9 cellular contexts compared by ENCODE assay signal in genomic region chrX:7586126-7586525, GRCh38.
DNase-seq lines count a peak whose midpoint lies in the region; ATAC-seq and TF ChIP-seq lines count a peak whose summit lies in the region.
"Had no signal": no experiment of that assay in that cellular context is flagged by ENCODE, and none has a peak within 500 bp of the region (broad histone marks: within the 10 kb centered on the region; RNA-seq: fewer than 3 reads in every experiment).

No MANE protein-coding gene starts in this region.

- no peak overlapping the region for H3K4me3 ChIP-seq in mesenchymal stem cell (ENCODE audit: insufficient read depth in 1 of 2, low read depth in 1 of 2, low read length in 2 of 2)
- no peak overlapping the region for H3K4me3 ChIP-seq in uterus

- H3K36me3 ChIP-seq in mesenchymal stem cell (ENCODE audit: control insufficient read depth in 1 of 2, insufficient read depth in 2 of 2, low read depth in 1 of 2, low read length in 2 of 2) (no peaks in the 10 kb centered on the region), uterus (no peaks in the 10 kb centered on the region)

- no peak overlapping the region for H2BK15ac ChIP-seq in mesenchymal stem cell (ENCODE audit: low read depth, poor library complexity, severe bottlenecking)

- DNase-seq in NCI-H187 treated with DMSO at 0.1 percent for 48 hours (lab: John Stamatoyannopoulos, UW), result peak; percentile 6
- DNase-seq in NCI-H187 (lab: John Stamatoyannopoulos, UW), result no peak
- peak; percentile 7 for DNase-seq in amniotic epithelial cell (ENCODE audit: low read depth)
- DNase-seq in mesenchymal stem cell, result peak; percentile 9
- DNase-seq in uterus, result no peak
- DNase-seq in GF-D8 (lab: John Stamatoyannopoulos, UW), result no peak

- no peak overlapping the region for H2BK5ac ChIP-seq in mesenchymal stem cell (ENCODE audit: low read depth, low read length, poor library complexity, severe bottlenecking)

- H3K23ac ChIP-seq in mesenchymal stem cell (ENCODE audit: low read length in 2 of 2), result no peak overlapping the region

- no peak overlapping the region for H3K4me2 ChIP-seq in mesenchymal stem cell (ENCODE audit: low read length, poor library complexity, severe bottlenecking)

- no peak overlapping the region for H3K14ac ChIP-seq in mesenchymal stem cell (ENCODE audit: low read length in 2 of 2)

- TF ChIP-seq CTCF in uterus (IDR thresholded peaks at IDR 0.05), result no peak

- H3K9ac ChIP-seq in mesenchymal stem cell (ENCODE audit: low read length), result no peak overlapping the region
- H3K9ac ChIP-seq: parathyroid adenoma had no signal

- TF ChIP-seq POLR2A in uterus (IDR thresholded peaks at IDR 0.05), result no peak

- no peaks in the 10 kb centered on the region for H3K9me3 ChIP-seq in mesenchymal stem cell (ENCODE audit: control insufficient read depth, low read length)
- H3K9me3 ChIP-seq in uterus, result no peaks in the 10 kb centered on the region

- no peaks in the 10 kb centered on the region for H3K27me3 ChIP-seq in mesenchymal stem cell (ENCODE audit: control insufficient read depth in 1 of 2, insufficient read depth in 1 of 2, low read length in 2 of 2)
- no peaks in the 10 kb centered on the region for H3K27me3 ChIP-seq in uterus

- H3K18ac ChIP-seq in mesenchymal stem cell (ENCODE audit: low read depth in 1 of 2, low read length in 2 of 2), result no peak overlapping the region

- peak; percentile 84 for ATAC-seq in HG03159 (IDR thresholded peaks at IDR 0.05; ENCODE audit: unreplicated experiment)
- no peak for ATAC-seq in GM18873 (IDR thresholded peaks at IDR 0.05; ENCODE audit: low FRiP score, unreplicated experiment)

- no peak overlapping the region for H2BK120ac ChIP-seq in mesenchymal stem cell (ENCODE audit: low read depth, low read length)

- H4K91ac ChIP-seq in mesenchymal stem cell (ENCODE audit: low read length), result no peak overlapping the region

- H3K27ac ChIP-seq in mesenchymal stem cell (ENCODE audit: low read length, poor library complexity, severe bottlenecking), result no peak overlapping the region
- no peak overlapping the region for H3K27ac ChIP-seq in uterus
- H3K27ac ChIP-seq: parathyroid adenoma had no signal

- no peak overlapping the region for H4K8ac ChIP-seq in mesenchymal stem cell (ENCODE audit: low read length)

- no peak overlapping the region for H2AK5ac ChIP-seq in mesenchymal stem cell (ENCODE audit: low read length, severe bottlenecking)

- H3K4me1 ChIP-seq in mesenchymal stem cell (ENCODE audit: control insufficient read depth, insufficient read depth, low read depth, low read length), result no peaks in the 10 kb centered on the region
- H3K4me1 ChIP-seq in uterus, result no peaks in the 10 kb centered on the region
- H3K4me1 ChIP-seq: parathyroid adenoma had no signal

- H2BK12ac ChIP-seq in mesenchymal stem cell (ENCODE audit: low read length in 2 of 2), result no peak overlapping the region

- no peak overlapping the region for H3K4ac ChIP-seq in mesenchymal stem cell (ENCODE audit: low read depth in 1 of 2, low read length in 2 of 2)

- H3K79me1 ChIP-seq in mesenchymal stem cell (replicated peaks; ENCODE audit: low read length, poor library complexity, severe bottlenecking), result no peaks in the 10 kb centered on the region

- H2AFZ ChIP-seq in mesenchymal stem cell (ENCODE audit: low read depth, low read length), result no peak overlapping the region
- H2AFZ ChIP-seq: parathyroid adenoma had no signal

- WGBS in mesenchymal stem cell, result no CpG with 5 or more reads among the region's 2 CpGs

- intact Hi-C loops in uterus (cut with DNase I; ENCODE audit: low total_unique reads), result no loop called here

Comparison
In these comparisons a context has a peak if more than half of its experiments do, and no peak if none do; other contexts are left out.
1. DNase-seq: peak in NCI-H187 treated with DMSO at 0.1 percent for 48 hours (single experiment), amniotic epithelial cell (single experiment) and mesenchymal stem cell (single experiment); none in NCI-H187 (0 of 2), uterus (0 of 2) and GF-D8 (single experiment).